14 cellular contexts compared by ENCODE assay signal in genomic region chr19:1936430-1936829, GRCh38. TPM values are rescaled to one million over a fixed set of nuclear protein-coding genes. Genes with fewer than 3 reads are reported as not detected.
DNase-seq lines count a peak whose midpoint lies in the region; ATAC-seq and TF ChIP-seq lines count a peak whose summit lies in the region.
"Had no signal": no experiment of that assay in that cellular context is flagged by ENCODE, and none has a peak within 500 bp of the region (broad histone marks: within the 10 kb centered on the region; RNA-seq: fewer than 3 reads in every experiment).

No MANE protein-coding gene starts in this region.

- ATAC-seq in T-helper 17 cell, result no peak
- ATAC-seq: activated CD4-positive, CD25-positive, alpha-beta regulatory T cell treated with anti-CD3 and anti-CD28 coated beads, Interleukin-2, amount 50 U/mL, for 24 hours had no signal

- peaks cover 0 to 4% of the 10 kb centered on the region in 2 donors for H3K36me3 Mint-ChIP-seq in CD14-positive monocyte
- H3K36me3 Mint-ChIP-seq in T-helper 17 cell (ENCODE audit: low read depth), result peaks cover 3% of the 10 kb centered on the region
- peaks cover 2% of the 10 kb centered on the region for H3K36me3 Mint-ChIP-seq in activated naive CD4-positive, alpha-beta T cell treated with anti-CD3 and anti-CD28 coated beads for 36 hours (ENCODE audit: low read depth)

- no peak overlapping the region for H3K4me3 Mint-ChIP-seq in CD14-positive monocyte
- H3K4me3 Mint-ChIP-seq in T-helper 17 cell, result no peak overlapping the region
- H3K4me3 Mint-ChIP-seq in activated naive CD4-positive, alpha-beta T cell treated with anti-CD3 and anti-CD28 coated beads for 36 hours, result no peak overlapping the region

- H3K27ac ChIP-seq in liver (ENCODE audit: low read depth in 1 of 2, low read length in 2 of 2) (peak overlapping the region; percentile 10 to 52), caudate nucleus (ENCODE audit: low read depth, low read length) (no peak overlapping the region)

- CTCF ChIA-PET in activated naive CD4-positive, alpha-beta T cell treated with anti-CD3 and anti-CD28 coated beads for 36 hours (lab: Charles Lee), result interaction anchor here (1.3 kb wide), 1 partner anchor 8 kb away, joined by 4 read pairs; no protein-coding TSS in a partner anchor

- no peak for TF ChIP-seq RAD21 in liver (IDR thresholded peaks at IDR 0.05)

- H3K4me1 ChIP-seq in liver (ENCODE audit: control insufficient read depth in 4 of 4, insufficient read depth in 4 of 4, low read length in 3 of 4), result peaks cover 0 to 6% (median 3%) of the 10 kb centered on the region in 4 donors

- H3K27me3 Mint-ChIP-seq in CD14-positive monocyte (ENCODE audit: low read depth in 3 of 3) (peaks cover 4 to 15% (median 10%) of the 10 kb centered on the region in 3 donors), T-helper 17 cell (no peaks in the 10 kb centered on the region)
- no peaks in the 10 kb centered on the region for H3K27me3 Mint-ChIP-seq in activated naive CD4-positive, alpha-beta T cell treated with anti-CD3 and anti-CD28 coated beads for 36 hours (ENCODE audit: low read depth)

- intact Hi-C loops in CD14-positive monocyte (cut with micrococcal nuclease), result no loop called here
- intact Hi-C loops in activated naive CD4-positive, alpha-beta T cell treated with anti-CD3 and anti-CD28 coated beads for 36 hours (cut with micrococcal nuclease), result no loop called here

- H3K4me3 ChIP-seq in liver (ENCODE audit: low read depth in 1 of 3, low read length in 3 of 3), result no peak overlapping the region

- H3K9me3 ChIP-seq in T-helper 17 cell (ENCODE audit: control insufficient read depth, low read length, poor library complexity, severe bottlenecking) (no peaks in the 10 kb centered on the region), liver (ENCODE audit: control insufficient read depth in 4 of 4, low read length in 3 of 4) (no peaks in the 10 kb centered on the region)

- TF ChIP-seq CTCF in CD14-positive monocyte (IDR thresholded peaks at IDR 0.05), result no peak
- TF ChIP-seq CTCF in liver (IDR thresholded peaks at IDR 0.05; ENCODE audit: low read depth, low read length, missing input control), result no peak

- H3K27ac Mint-ChIP-seq in CD14-positive monocyte (peak overlapping the region in 5 of 7 donors; percentile 0 to 72 (median 19)), T-helper 17 cell (peak overlapping the region; percentile 69)
- no peak overlapping the region for H3K27ac Mint-ChIP-seq in activated naive CD4-positive, alpha-beta T cell treated with anti-CD3 and anti-CD28 coated beads for 36 hours

- no peaks in the 10 kb centered on the region for H3K27me3 ChIP-seq in liver (ENCODE audit: control insufficient read depth in 4 of 4, insufficient read depth in 4 of 4, low read length in 3 of 4)

- H3K9ac ChIP-seq in liver (ENCODE audit: low read depth in 1 of 2, low read length in 2 of 2), result no peak overlapping the region

- H3K4me1 Mint-ChIP-seq in CD14-positive monocyte (peaks cover 26% of the 10 kb centered on the region), T-helper 17 cell (peaks cover 22% of the 10 kb centered on the region)
- peaks cover 9% of the 10 kb centered on the region for H3K4me1 Mint-ChIP-seq in activated naive CD4-positive, alpha-beta T cell treated with anti-CD3 and anti-CD28 coated beads for 36 hours (ENCODE audit: low read depth)

- DNase-seq in CD14-positive monocyte (ENCODE audit: low spot score) (no peak), T-helper 17 cell (no peak), caudate nucleus (lab: John Stamatoyannopoulos, UW) (no peak), 8988T (no peak)
- DNase-seq in activated naive CD4-positive, alpha-beta T cell treated with anti-CD3 and anti-CD28 coated beads for 36 hours, result no peak
- DNase-seq: activated CD8-positive, alpha-beta memory T cell treated with anti-CD3 and anti-CD28 coated beads, Interleukin-2, amount 50 U/mL, for 4 hours; activated gamma-delta T cell treated with Interleukin-2 at 50 U/mL for 16 hours; Caco-2; dermis blood vessel endothelial cell; mammary epithelial cell; NCI-H187 treated with DMSO at 0.1 percent for 48 hours; NCI-H510A had no signal

- H3K9me3 Mint-ChIP-seq in CD14-positive monocyte, result peaks cover 9 to 17% (median 15%) of the 10 kb centered on the region in 7 donors
- H3K9me3 Mint-ChIP-seq in activated naive CD4-positive, alpha-beta T cell treated with anti-CD3 and anti-CD28 coated beads for 36 hours, result peaks cover 14% of the 10 kb centered on the region

- whole genome bisulfite sequencing in liver, result 88% methylated on average over 3 of the region's 3 CpGs

- no peaks in the 10 kb centered on the region for H3K36me3 ChIP-seq in liver (ENCODE audit: control insufficient read depth in 4 of 4, insufficient read depth in 3 of 4, low read depth in 1 of 4, low read length in 3 of 4)

TF ChIP-seq in liver, 16 proteins besides CTCF, POLR2A, EP300 and RAD21:
- TF ChIP-seq FOXA2 (IDR thresholded peaks at IDR 0.05), result no peak
- no peak for TF ChIP-seq NR2F2 (IDR thresholded peaks at IDR 0.05)
- TF ChIP-seq RXRA (IDR thresholded peaks at IDR 0.05), result no peak
- TF ChIP-seq REST (IDR thresholded peaks at IDR 0.05), result no peak
- no peak for TF ChIP-seq HNF4A (conservative IDR thresholded peaks at IDR 0.05)
- TF ChIP-seq MAX (IDR thresholded peaks at IDR 0.05), result no peak

RNA-seq across cellular contexts. Expression of gene CSNK1G2, which starts 4.5 kb away (rescaled TPM):
- 10 to 100 TPM; 10.8 to 20.3 TPM for polyA plus RNA-seq in CD14-positive monocyte
- total RNA-seq in T-helper 17 cell, result 100 to 1,000 TPM; 110 to 117 TPM
- 10 to 100 TPM; 26.5 to 30.6 TPM for total RNA-seq in liver
- polyA plus RNA-seq in liver, result 10 to 100 TPM in 1 of 2 donors, 1 to 10 TPM in 1; 3.5 to 21.3 TPM
- total RNA-seq in activated naive CD4-positive, alpha-beta T cell treated with anti-CD3 and anti-CD28 coated beads for 36 hours, result 10 to 100 TPM; 50.6 to 51.0 TPM

RNA-seq across cellular contexts. Expression of gene ADAT3, which starts 31.2 kb away (rescaled TPM):
- polyA plus RNA-seq in CD14-positive monocyte, result 1 to 10 TPM; 2.7 to 3.2 TPM
- 1 to 10 TPM; 6.4 to 8.5 TPM for total RNA-seq in T-helper 17 cell
- total RNA-seq in liver, result 1 to 10 TPM; 1.3 to 3.3 TPM
- 1 to 10 TPM; 1.4 to 2.8 TPM for polyA plus RNA-seq in liver
- total RNA-seq in activated naive CD4-positive, alpha-beta T cell treated with anti-CD3 and anti-CD28 coated beads for 36 hours, result 1 to 10 TPM; 3.0 to 3.4 TPM

RNA-seq across cellular contexts. Expression of gene SCAMP4, which starts 31.2 kb away (rescaled TPM):
- polyA plus RNA-seq in CD14-positive monocyte, result 10 to 100 TPM; 11.9 to 15.4 TPM
- total RNA-seq in T-helper 17 cell, result 10 to 100 TPM; 19.2 to 20.7 TPM
- total RNA-seq in liver, result 10 to 100 TPM; 16.4 to 16.8 TPM
- 10 to 100 TPM; 13.0 to 22.1 TPM for polyA plus RNA-seq in liver
- total RNA-seq in activated naive CD4-positive, alpha-beta T cell treated with anti-CD3 and anti-CD28 coated beads for 36 hours, result 10 to 100 TPM; 12.1 to 14.5 TPM

RNA-seq across cellular contexts. Expression of gene ABHD17A, which starts 51.1 kb away (rescaled TPM):
- polyA plus RNA-seq in CD14-positive monocyte, result 10 to 100 TPM; 69.8 to 79.0 TPM
- total RNA-seq in T-helper 17 cell, result 100 to 1,000 TPM; 121 to 125 TPM
- total RNA-seq in liver, result 10 to 100 TPM; 25.4 to 28.6 TPM
- polyA plus RNA-seq in liver, result 10 to 100 TPM in 1 of 2 donors, 1 to 10 TPM in 1; 8.1 to 30.2 TPM
- total RNA-seq in activated naive CD4-positive, alpha-beta T cell treated with anti-CD3 and anti-CD28 coated beads for 36 hours, result 10 to 100 TPM; 79.3 to 79.9 TPM
